8 cellular contexts compared by ENCODE assay signal in genomic region chr19:51108066-51108804, GRCh38. TPM values are rescaled to one million over a fixed set of nuclear protein-coding genes. Genes with fewer than 3 reads are reported as not detected.
DNase-seq lines count a peak whose midpoint lies in the region; TF ChIP-seq lines count a peak whose summit lies in the region.

Gene CTU1 (minus strand): TSS chr19:51108409. CDS start chr19:51104569, 3,840 bp downstream.

- intact Hi-C loops in stomach (cut with DNase I; ENCODE audit: low total_unique reads) = no loop called here

- H3K4me3 ChIP-seq in MG63 (peak within 1 kb of the TSS; percentile 71), fibroblast of villous mesenchyme (ENCODE audit: low read depth, low read length) (peak within 1 kb of the TSS; percentile 71), neural cell (ENCODE audit: low read length) (peak within 1 kb of the TSS; percentile 88), stomach (peak within 1 kb of the TSS; percentile 60 to 96 (median 89))

- no peak within 1 kb of the TSS for H3K27ac ChIP-seq in H9 (ENCODE audit: insufficient read length, low read depth, low read length)
- H3K27ac ChIP-seq in neural cell (ENCODE audit: low read length) = peak within 1 kb of the TSS; percentile 81
- H3K27ac ChIP-seq in stomach = peak within 1 kb of the TSS; percentile 49 to 88 (median 77)

- H3K4ac ChIP-seq in H9 (ENCODE audit: low read depth, low read length) = no peak within 1 kb of the TSS

- H3K36me3 Mint-ChIP-seq in H9 (ENCODE audit: insufficient read depth in 1 of 3, low read depth in 3 of 3) = peaks cover 0 to 7% (median 6%) of the 10 kb centered on the region in 3 experiments; a peak in 3 of 7 replicates

- no peaks in the 10 kb centered on the region for H3K9me2 ChIP-seq in neural cell (ENCODE audit: insufficient read depth, low read length)

- no peak for TF ChIP-seq POLR2A in stomach (IDR thresholded peaks at IDR 0.05)

- no peak within 1 kb of the TSS for H2BK120ac ChIP-seq in H9 (ENCODE audit: low read depth, low read length, poor library complexity, severe bottlenecking)

- no peaks in the 10 kb centered on the region for H4K20me1 ChIP-seq in H9 (ENCODE audit: control insufficient read depth, insufficient read depth, insufficient read length)
- H4K20me1 ChIP-seq in neural cell (ENCODE audit: insufficient read depth) = no peaks in the 10 kb centered on the region

- H2BK20ac ChIP-seq in H9 (ENCODE audit: low read depth, low read length, poor library complexity, severe bottlenecking) = no peak within 1 kb of the TSS

- no peak within 1 kb of the TSS for H4K91ac ChIP-seq in H9 (ENCODE audit: insufficient read length, low read depth, low read length)

- no peaks in the 10 kb centered on the region for H3K27me3 ChIP-seq in H9 (ENCODE audit: insufficient read depth, low read length)
- H3K27me3 ChIP-seq in MG63 = peaks cover 18% of the 10 kb centered on the region
- no peaks in the 10 kb centered on the region for H3K27me3 ChIP-seq in neural cell (ENCODE audit: insufficient read depth, low read depth, low read length)
- H3K27me3 ChIP-seq in stomach = peaks cover 0 to 4% (median 0%) of the 10 kb centered on the region in 3 donors

- H2AK5ac ChIP-seq in H9 (ENCODE audit: insufficient read length, low read length) = no peak within 1 kb of the TSS

- H3K9me3 Mint-ChIP-seq in H9 = no peaks in the 10 kb centered on the region; a peak in 1 of 5 replicates

- H3K27me3 Mint-ChIP-seq in H9 (ENCODE audit: low read depth) = peaks cover 12% of the 10 kb centered on the region

- no peak within 1 kb of the TSS for H3T11ph ChIP-seq in H9 (ENCODE audit: low read length)

- TF ChIP-seq CTCF in H9 (conservative IDR thresholded peaks at IDR 0.05) (no peak), fibroblast of villous mesenchyme (IDR thresholded peaks at IDR 0.05; ENCODE audit: insufficient read depth, low read depth, low read length) (no peak), neural cell (IDR thresholded peaks at IDR 0.05; ENCODE audit: poor library complexity, severe bottlenecking) (peak; percentile 42), stomach (IDR thresholded peaks at IDR 0.05) (peak in 2 of 7 experiments; percentile 27 to 31)

- H3K14ac ChIP-seq in H9 (ENCODE audit: insufficient read depth, low read length) = no peak within 1 kb of the TSS

- no peak within 1 kb of the TSS for H2BK15ac ChIP-seq in H9 (ENCODE audit: low read depth, low read length)

- no peak within 1 kb of the TSS for H2AFZ ChIP-seq in H9 (ENCODE audit: low read length)
- H2AFZ ChIP-seq in neural cell (ENCODE audit: low read depth, low read length) = peak within 1 kb of the TSS; percentile 88

- H3K4me1 ChIP-seq in H9 (ENCODE audit: insufficient read depth, low read length) = peaks cover 3% of the 10 kb centered on the region; the same call in 1 of the 2 replicates
- H3K4me1 ChIP-seq in stomach = peaks cover 15 to 33% (median 26%) of the 10 kb centered on the region in 4 donors

- peaks cover 8 to 9% of the 10 kb centered on the region in 2 experiments for H3K4me1 Mint-ChIP-seq in H9

- no peak within 1 kb of the TSS for H2BK12ac ChIP-seq in H9 (ENCODE audit: insufficient read length, low read depth, low read length)

- peaks cover 6% of the 10 kb centered on the region for H3K23me2 ChIP-seq in H9 (ENCODE audit: insufficient read length, low read depth, low read length, poor library complexity, severe bottlenecking)

- H3K79me1 ChIP-seq in H9 (ENCODE audit: insufficient read depth, low read depth, low read length, poor library complexity, severe bottlenecking) = no peaks in the 10 kb centered on the region

- no peak for TF ChIP-seq RAD21 in neural cell (conservative IDR thresholded peaks at IDR 0.05)

- DNase-seq in ELR (ENCODE audit: low read depth) = peak; percentile 99
- DNase-seq in H9 = peak; percentile 99
- peak; percentile 100 for DNase-seq in MG63
- peak; percentile 96 for DNase-seq in SHP77 treated with DMSO at 0.1 percent for 48 hours (lab: John Stamatoyannopoulos, UW)
- DNase-seq in activated gamma-delta T cell treated with Interleukin-2 at 50 U/mL for 16 hours = peak; percentile 99
- DNase-seq in fibroblast of villous mesenchyme (ENCODE audit: low read depth) = peak; percentile 99
- DNase-seq in stomach = peak; percentile 98

- no peak within 1 kb of the TSS for H3K56ac ChIP-seq in H9 (ENCODE audit: insufficient read length, low read depth, low read length)

- no peak within 1 kb of the TSS for H2BK5ac ChIP-seq in H9 (ENCODE audit: insufficient read length, low read length)

- peak within 1 kb of the TSS; percentile 40 for H3K9ac ChIP-seq in H9 (ENCODE audit: extremely low read depth, insufficient read length, low read length)
- peak within 1 kb of the TSS; percentile 76 for H3K9ac ChIP-seq in neural cell (ENCODE audit: low read length)

- H3K4me3 Mint-ChIP-seq in H9 = peak within 1 kb of the TSS; percentile 97 to 98

- TF ChIP-seq EP300 in neural cell (conservative IDR thresholded peaks at IDR 0.05; ENCODE audit: poor library complexity, severe bottlenecking) (peak; percentile 65), stomach (IDR thresholded peaks at IDR 0.05) (no peak)

- H3K4me2 ChIP-seq in H9 (ENCODE audit: insufficient read depth, insufficient read length, low read length) = peak within 1 kb of the TSS; percentile 94
- H3K4me2 ChIP-seq in neural cell (ENCODE audit: low read length) = peak within 1 kb of the TSS; percentile 83

- H3K18ac ChIP-seq in H9 (ENCODE audit: insufficient read length, low read depth, low read length) = peak within 1 kb of the TSS; percentile 56

- H4K5ac ChIP-seq in H9 (ENCODE audit: insufficient read length, low read depth, low read length) = no peak within 1 kb of the TSS

- H3K36me3 ChIP-seq in MG63 (peaks cover 32% of the 10 kb centered on the region), neural cell (ENCODE audit: insufficient read depth, low read length) (no peaks in the 10 kb centered on the region), stomach (peaks cover 5 to 20% (median 15%) of the 10 kb centered on the region in 4 donors)

- WGBS in H9 (ENCODE audit: extremely low coverage, insufficient read length, low lambda C conversion rate) = no CpG with 5 or more reads among the region's 43 CpGs
- 0 to 2% (median 0%) methylated on average over 28 to 43 of the region's 43 CpGs for WGBS in stomach, 5 donors

- H3K79me2 ChIP-seq in H9 (ENCODE audit: insufficient read depth, low read length) = no peaks in the 10 kb centered on the region
- H3K79me2 ChIP-seq in neural cell (replicated peaks; ENCODE audit: insufficient read depth, low read length) = peaks cover 7% of the 10 kb centered on the region

- peak within 1 kb of the TSS in 2 of 3 experiments; percentile 65 to 96; a peak in 3 of 7 replicates for H3K27ac Mint-ChIP-seq in H9

- H4K8ac ChIP-seq in H9 (replicated peaks; ENCODE audit: insufficient read length, low read depth, low read length) = no peak within 1 kb of the TSS

- no peaks in the 10 kb centered on the region for H3K9me3 ChIP-seq in H9 (ENCODE audit: control insufficient read depth, low read depth, low read length)
- no peaks in the 10 kb centered on the region for H3K9me3 ChIP-seq in MG63
- no peaks in the 10 kb centered on the region for H3K9me3 ChIP-seq in neural cell (ENCODE audit: low read length)
- no peaks in the 10 kb centered on the region for H3K9me3 ChIP-seq in stomach

- no peaks in the 10 kb centered on the region for H3F3A ChIP-seq in neural cell (ENCODE audit: insufficient read depth, low read length, poor library complexity, severe bottlenecking)

- H3K23ac ChIP-seq in H9 (ENCODE audit: insufficient read length, low read depth, low read length) = no peak within 1 kb of the TSS

TF ChIP-seq in neural cell, 6 proteins besides CTCF, POLR2A, EP300 and RAD21:
- no peak for TF ChIP-seq SMC3 (conservative IDR thresholded peaks at IDR 0.05; ENCODE audit: poor library complexity)
- no peak for TF ChIP-seq TAF1 (IDR thresholded peaks at IDR 0.05; ENCODE audit: low read depth)
- TF ChIP-seq REST (IDR thresholded peaks at IDR 0.05; ENCODE audit: borderline replicate concordance) = no peak
- peak; percentile 52 for TF ChIP-seq POLR2AphosphoS5 (IDR thresholded peaks at IDR 0.05)
- TF ChIP-seq MXI1 (conservative IDR thresholded peaks at IDR 0.05; ENCODE audit: poor library complexity, severe bottlenecking) = peak; percentile 98
- no peak for TF ChIP-seq EZH2 (IDR thresholded peaks at IDR 0.05; ENCODE audit: borderline replicate concordance, insufficient read depth, low read length, poor library complexity, severe bottlenecking)

RNA-seq across cellular contexts. Expression of gene CTU1, which starts in this region (rescaled TPM):
- total RNA-seq in H9 (2021) = 8.0 and 8.8 TPM in 2 replicates
- total RNA-seq in MG63 (2014; rRNA removed; shearing (Covaris generic); ENCODE audit: low replicate concordance) = 18.7 and 33.5 TPM in 2 replicates
- total RNA-seq in fibroblast of villous mesenchyme = 4.8 and 5.2 TPM in 2 replicates
- 12.6 and 16.4 TPM in 2 replicates for polyA plus RNA-seq in neural cell
- 6.6 and 9.7 TPM in 2 replicates for polyA minus RNA-seq in neural cell
- 10 to 100 TPM in 2 of 5 donors, 1 to 10 TPM in 2, under 1 TPM in 1; 0.58 to 47.3 (median 7.4) TPM for total RNA-seq in stomach
- polyA plus RNA-seq in stomach = 1 to 10 TPM; 2.4 to 5.3 (median 2.8) TPM
